ENCODE assay signal across 8 cellular contexts in genomic region chr3:197801801-197802504, GRCh38. TPM values are rescaled to one million over a fixed set of nuclear protein-coding genes. Genes with fewer than 3 reads are reported as not detected.
DNase-seq lines count a peak whose midpoint lies in the region; ATAC-seq and TF ChIP-seq lines count a peak whose summit lies in the region.

No MANE protein-coding gene starts in this region.

- no peak overlapping the region for H2BK5ac ChIP-seq in mesendoderm (ENCODE audit: low read length)

- DNase-seq in stimulated activated CD4-positive, alpha-beta T cell treated with anti-CD3 and anti-CD28 coated beads, Interleukin-15, amount 100 ng/mL, for 24 hours, result peak; percentile 33
- no peak for DNase-seq in stimulated activated CD4-positive, alpha-beta T cell treated with anti-CD3 and anti-CD28 coated beads, Interleukin-4, amount 100 ng/mL, for 1 hour
- peak; percentile 37 for DNase-seq in LHCN-M2 (ENCODE audit: low read depth)
- peak; percentile 24 for DNase-seq in mesendoderm
- no peak for DNase-seq in inferior parietal cortex (ENCODE audit: extremely low spot score)
- no peak for DNase-seq in stimulated activated naive CD4-positive, alpha-beta T cell treated with Interleukin-2 at 50 U/mL for 16 hours (lab: John Stamatoyannopoulos, UW)

- no peak overlapping the region for H4K8ac ChIP-seq in mesendoderm (ENCODE audit: low read depth, low read length)

- ATAC-seq in GM18505 (IDR thresholded peaks at IDR 0.05; ENCODE audit: unreplicated experiment), result no peak

- no peaks in the 10 kb centered on the region for H3K27me3 ChIP-seq in mesendoderm (ENCODE audit: insufficient read depth, low read length, poor library complexity)

- peak overlapping the region; percentile 26 for H3K27ac Mint-ChIP-seq in activated naive CD4-positive, alpha-beta T cell treated with anti-CD3 and anti-CD28 coated beads, Interleukin-2, amount 50 U/mL, for 24 hours

- H3K4me1 Mint-ChIP-seq in activated naive CD4-positive, alpha-beta T cell treated with anti-CD3 and anti-CD28 coated beads, Interleukin-2, amount 50 U/mL, for 24 hours, result peaks cover 68% of the 10 kb centered on the region

- H3K56ac ChIP-seq in mesendoderm (ENCODE audit: low read length), result no peak overlapping the region

- H2BK120ac ChIP-seq in mesendoderm (ENCODE audit: low read depth, low read length), result no peak overlapping the region

- H3K27ac ChIP-seq in mesendoderm (ENCODE audit: low read depth, low read length), result no peak overlapping the region

- H3K4me1 ChIP-seq in mesendoderm (ENCODE audit: control insufficient read depth, low read depth, low read length), result no peaks in the 10 kb centered on the region

- no peak overlapping the region for H3K4me2 ChIP-seq in mesendoderm (ENCODE audit: low read length)

- no peak overlapping the region for H3K4ac ChIP-seq in mesendoderm (ENCODE audit: low read depth, low read length)

- H3K79me1 ChIP-seq in mesendoderm (ENCODE audit: low read length), result peaks cover 8% of the 10 kb centered on the region

- no peak overlapping the region for H2BK15ac ChIP-seq in mesendoderm (replicated peaks; ENCODE audit: low read depth)

- H2AK5ac ChIP-seq in mesendoderm (ENCODE audit: low read length), result no peak overlapping the region

- no peak overlapping the region for H3K9ac ChIP-seq in mesendoderm (ENCODE audit: low read length)

- no peak overlapping the region for H4K5ac ChIP-seq in mesendoderm (ENCODE audit: low read length)

- no peaks in the 10 kb centered on the region for H3K36me3 Mint-ChIP-seq in activated naive CD4-positive, alpha-beta T cell treated with anti-CD3 and anti-CD28 coated beads, Interleukin-2, amount 50 U/mL, for 24 hours

- no peaks in the 10 kb centered on the region for H3K36me3 ChIP-seq in mesendoderm (ENCODE audit: control insufficient read depth, insufficient read depth, low read length)

- WGBS in mesendoderm (ENCODE audit: extremely low coverage, insufficient coverage, low lambda C conversion rate), result no CpG with 5 or more reads among the region's 3 CpGs

- H3K79me2 ChIP-seq in mesendoderm (ENCODE audit: control insufficient read depth, insufficient read depth, low read length), result peaks cover 46% of the 10 kb centered on the region

- TF ChIP-seq POLR2A in GM18505 (IDR thresholded peaks at IDR 0.05; ENCODE audit: borderline replicate concordance, extremely low read depth, insufficient read depth, insufficient read length), result no peak

- no peaks in the 10 kb centered on the region for H3K9me3 Mint-ChIP-seq in activated naive CD4-positive, alpha-beta T cell treated with anti-CD3 and anti-CD28 coated beads, Interleukin-2, amount 50 U/mL, for 24 hours

- no peaks in the 10 kb centered on the region for H3K27me3 Mint-ChIP-seq in activated naive CD4-positive, alpha-beta T cell treated with anti-CD3 and anti-CD28 coated beads, Interleukin-2, amount 50 U/mL, for 24 hours

- no peak overlapping the region for H3K4me3 Mint-ChIP-seq in activated naive CD4-positive, alpha-beta T cell treated with anti-CD3 and anti-CD28 coated beads, Interleukin-2, amount 50 U/mL, for 24 hours

- H3K4me3 ChIP-seq in mesendoderm (ENCODE audit: low read length), result no peak overlapping the region

- no peak overlapping the region for H3K18ac ChIP-seq in mesendoderm (ENCODE audit: low read length)

- no peak overlapping the region for H3K23ac ChIP-seq in mesendoderm (ENCODE audit: low read length)

RNA-seq across cellular contexts. Expression of gene LRCH3, which starts 10.9 kb away (rescaled TPM):
- total RNA-seq in LHCN-M2 (2014; rRNA removed), result 17.1 and 24.7 TPM in 2 replicates
- 15.1 TPM for polyA plus RNA-seq in LHCN-M2 (2012)
- 28.3 TPM for polyA plus RNA-seq in mesendoderm (2013, experiment 1 of 2)
- polyA plus RNA-seq in mesendoderm (2013, experiment 2 of 2), result 26.8 TPM

RNA-seq across cellular contexts. Expression of gene FYTTD1, which starts 52.3 kb away (rescaled TPM):
- 46.9 and 60.0 TPM in 2 replicates for total RNA-seq in LHCN-M2 (2014; rRNA removed)
- 22.6 TPM for polyA plus RNA-seq in LHCN-M2 (2012)
- polyA plus RNA-seq in mesendoderm (2013, experiment 1 of 2), result 38.0 TPM
- polyA plus RNA-seq in mesendoderm (2013, experiment 2 of 2), result 38.1 TPM

Comparison
In these comparisons a context has a peak if more than half of its experiments do, and no peak if none do; other contexts are left out.
1. DNase-seq: peak in stimulated activated CD4-positive, alpha-beta T cell treated with anti-CD3 and anti-CD28 coated beads, Interleukin-15, amount 100 ng/mL, for 24 hours (single experiment), LHCN-M2 (single experiment) and mesendoderm (single experiment); none in stimulated activated CD4-positive, alpha-beta T cell treated with anti-CD3 and anti-CD28 coated beads, Interleukin-4, amount 100 ng/mL, for 1 hour (single experiment), inferior parietal cortex (single experiment) and stimulated activated naive CD4-positive, alpha-beta T cell treated with Interleukin-2 at 50 U/mL for 16 hours (single experiment).